In genomic region chr7:139709460-139709859, GRCh38 we compare ENCODE assay signal across 10 cellular contexts.
A peak's percentile ranks its signal among the peaks of the same experiment; 100 is the strongest.
DNase-seq lines count a peak whose midpoint lies in the region; ATAC-seq and TF ChIP-seq lines count a peak whose summit lies in the region.
"Had no signal": no experiment of that assay in that cellular context is flagged by ENCODE, and none has a peak within 500 bp of the region (broad histone marks: within the 10 kb centered on the region; RNA-seq: fewer than 3 reads in every experiment).

No MANE protein-coding gene starts in this region.

- peaks cover 66% of the 10 kb centered on the region for H3K36me3 ChIP-seq in adipocyte (ENCODE audit: control insufficient read depth, insufficient read depth, low read length, severe bottlenecking)
- peaks cover 0 to 54% of the 10 kb centered on the region in 2 donors for H3K36me3 ChIP-seq in gastroesophageal sphincter

- no peak overlapping the region for H3K4me3 Mint-ChIP-seq in H9

- no peak overlapping the region for H3K4ac ChIP-seq in H9 (ENCODE audit: low read depth, low read length)

- 20% methylated on average over 1 of the region's 2 CpGs for WGBS in gastroesophageal sphincter (ENCODE audit: low coverage in 1 of 2), 2 donors
- WGBS in H9 (ENCODE audit: extremely low coverage, insufficient read length, low lambda C conversion rate): no CpG with 5 or more reads among the region's 2 CpGs

- no peak overlapping the region for H2BK15ac ChIP-seq in H9 (ENCODE audit: low read depth, low read length)

- H4K5ac ChIP-seq in H9 (ENCODE audit: insufficient read length, low read depth, low read length): no peak overlapping the region

- peaks cover 0 to 4% (median 4%) of the 10 kb centered on the region in 3 experiments; a peak in 3 of 7 replicates for H3K36me3 Mint-ChIP-seq in H9 (ENCODE audit: insufficient read depth in 1 of 3, low read depth in 3 of 3)

- no peak overlapping the region for H2AFZ ChIP-seq in H9 (ENCODE audit: low read length)

- H3K79me2 ChIP-seq in H9 (ENCODE audit: insufficient read depth, low read length): no peaks in the 10 kb centered on the region

- no peak overlapping the region for H3K27ac ChIP-seq in gastroesophageal sphincter
- no peak overlapping the region for H3K27ac ChIP-seq in H9 (ENCODE audit: insufficient read length, low read depth, low read length)

- no peaks in the 10 kb centered on the region for H3K23me2 ChIP-seq in H9 (ENCODE audit: insufficient read length, low read depth, low read length, poor library complexity, severe bottlenecking)

- no peak overlapping the region for H3K4me2 ChIP-seq in H9 (ENCODE audit: insufficient read depth, insufficient read length, low read length)

- H4K20me1 ChIP-seq in H9 (ENCODE audit: control insufficient read depth, insufficient read depth, insufficient read length): no peaks in the 10 kb centered on the region

- no peak overlapping the region for H3K9ac ChIP-seq in adipocyte (ENCODE audit: low read length)
- no peak overlapping the region for H3K9ac ChIP-seq in H9 (ENCODE audit: extremely low read depth, insufficient read length, low read length)

- no peak overlapping the region for H2BK12ac ChIP-seq in H9 (ENCODE audit: insufficient read length, low read depth, low read length)

- no peak overlapping the region for H4K91ac ChIP-seq in H9 (ENCODE audit: insufficient read length, low read depth, low read length)

- TF ChIP-seq CTCF in gastroesophageal sphincter (IDR thresholded peaks at IDR 0.05): no peak
- TF ChIP-seq CTCF in H9 (conservative IDR thresholded peaks at IDR 0.05): no peak

- no peak overlapping the region for H4K8ac ChIP-seq in H9 (replicated peaks; ENCODE audit: insufficient read length, low read depth, low read length)

- no peak overlapping the region for H2BK120ac ChIP-seq in H9 (ENCODE audit: low read depth, low read length, poor library complexity, severe bottlenecking)

- H3K79me1 ChIP-seq in H9 (ENCODE audit: insufficient read depth, low read depth, low read length, poor library complexity, severe bottlenecking): no peaks in the 10 kb centered on the region

- H3K18ac ChIP-seq in H9 (ENCODE audit: insufficient read length, low read depth, low read length): no peak overlapping the region

- DNase-seq in EL: peak; percentile 86
- peak; percentile 95 for DNase-seq in adipocyte (ENCODE audit: low read depth)
- peak; percentile 77 for DNase-seq in smooth muscle cell of the brain vasculature (ENCODE audit: low read depth, low spot score)
- no peak for DNase-seq in H9
- no peak for DNase-seq in SIG-M5 treated with dmso at 0.1 percent for 504 hours (lab: John Stamatoyannopoulos, UW; ENCODE audit: unreplicated experiment)
- no peak for DNase-seq in inferior parietal cortex (ENCODE audit: extremely low spot score)
- DNase-seq: effector CD4-positive, alpha-beta T cell; NK-92 treated with Interleukin-12 subunit alpha and Interleukin-12 subunit beta, amount 100 ng/mL, for 24 hours had no signal

- H3K4me3 ChIP-seq in adipocyte (ENCODE audit: low read length) (no peak overlapping the region), gastroesophageal sphincter (no peak overlapping the region)

- H2BK5ac ChIP-seq in H9 (ENCODE audit: insufficient read length, low read length): no peak overlapping the region

- no peak overlapping the region for H3K14ac ChIP-seq in H9 (ENCODE audit: insufficient read depth, low read length)

- no peaks in the 10 kb centered on the region for H3K9me3 Mint-ChIP-seq in H9

- H3K27me3 Mint-ChIP-seq in H9 (ENCODE audit: low read depth): no peaks in the 10 kb centered on the region

- no peak overlapping the region for H3K23ac ChIP-seq in H9 (ENCODE audit: insufficient read length, low read depth, low read length)

- H3T11ph ChIP-seq in H9 (ENCODE audit: low read length): no peak overlapping the region

- peak; percentile 45 for ATAC-seq in gastroesophageal sphincter
- no peak for ATAC-seq in HG02970 (IDR thresholded peaks at IDR 0.05; ENCODE audit: low FRiP score, unreplicated experiment)

- H3K9me3 ChIP-seq in adipocyte (ENCODE audit: control insufficient read depth, low read length) (no peaks in the 10 kb centered on the region), gastroesophageal sphincter (no peaks in the 10 kb centered on the region), H9 (ENCODE audit: control insufficient read depth, low read depth, low read length) (no peaks in the 10 kb centered on the region)

- H3K4me1 ChIP-seq in adipocyte (ENCODE audit: control insufficient read depth, insufficient read depth, low read length): peaks cover 19% of the 10 kb centered on the region
- peaks cover 0 to 22% (median 0%) of the 10 kb centered on the region in 3 donors for H3K4me1 ChIP-seq in gastroesophageal sphincter
- H3K4me1 ChIP-seq in H9 (ENCODE audit: insufficient read depth, low read length): peaks cover 15% of the 10 kb centered on the region

- peaks cover 46 to 49% of the 10 kb centered on the region in 2 experiments for H3K4me1 Mint-ChIP-seq in H9

- no peak overlapping the region for H3K27ac Mint-ChIP-seq in H9

- no peak for TF ChIP-seq EP300 in gastroesophageal sphincter (IDR thresholded peaks at IDR 0.05)

- no peak overlapping the region for H2BK20ac ChIP-seq in H9 (ENCODE audit: low read depth, low read length, poor library complexity, severe bottlenecking)

- H2AK5ac ChIP-seq in H9 (ENCODE audit: insufficient read length, low read length): no peak overlapping the region

- no peaks in the 10 kb centered on the region for H3K27me3 ChIP-seq in adipocyte (replicated peaks; ENCODE audit: control insufficient read depth, insufficient read depth, low read length)
- H3K27me3 ChIP-seq in gastroesophageal sphincter: no peaks in the 10 kb centered on the region
- H3K27me3 ChIP-seq in H9 (ENCODE audit: insufficient read depth, low read length): no peaks in the 10 kb centered on the region

- no peak overlapping the region for H3K56ac ChIP-seq in H9 (ENCODE audit: insufficient read length, low read depth, low read length)

- TF ChIP-seq POLR2A in gastroesophageal sphincter (IDR thresholded peaks at IDR 0.05): no peak

Comparison
In these comparisons a context has a peak if more than half of its experiments do, and no peak if none do; other contexts are left out.
1. DNase-seq: peak in EL (single experiment), adipocyte (single experiment) and smooth muscle cell of the brain vasculature (single experiment); none in H9 (single experiment), SIG-M5 treated with dmso at 0.1 percent for 504 hours (single experiment) and inferior parietal cortex (single experiment).